ENCODE assay signal across 10 cellular contexts in genomic region chr4:86653237-86653865, GRCh38. TPM values are rescaled to one million over a fixed set of nuclear protein-coding genes. Genes with fewer than 3 reads are reported as not detected.
DNase-seq lines count a peak whose midpoint lies in the region; ATAC-seq and TF ChIP-seq lines count a peak whose summit lies in the region.
"Had no signal": no experiment of that assay in that cellular context is flagged by ENCODE, and none has a peak within 500 bp of the region (broad histone marks: within the 10 kb centered on the region; RNA-seq: fewer than 3 reads in every experiment).

No MANE protein-coding gene starts in this region.

- WGBS in endodermal cell (ENCODE audit: insufficient coverage in 1 of 2, insufficient read length in 1 of 2), 2 experiments = 58% methylated on average over 2 of the region's 4 CpGs; no CpG with 5 or more reads in 1 of the 2 experiments

- H3K36me3 ChIP-seq in endodermal cell (ENCODE audit: control insufficient read depth, insufficient read depth, low read length) = peaks cover 61% of the 10 kb centered on the region
- H3K36me3 ChIP-seq in uterus = no peaks in the 10 kb centered on the region

- peaks cover 22% of the 10 kb centered on the region for H3K9me3 Mint-ChIP-seq in activated naive CD4-positive, alpha-beta T cell treated with anti-CD3 and anti-CD28 coated beads for 36 hours
- H3K9me3 Mint-ChIP-seq in endodermal cell = peaks cover 97% of the 10 kb centered on the region

- CTCF ChIA-PET in activated naive CD4-positive, alpha-beta T cell treated with anti-CD3 and anti-CD28 coated beads for 36 hours (lab: Charles Lee) = interaction anchor here (0.8 to 1.8 kb wide), 4 partner anchors 9 to 241 kb away, joined by 3 to 4 read pairs (median 4); no protein-coding TSS in a partner anchor

- ATAC-seq in GM19452 (IDR thresholded peaks at IDR 0.05; ENCODE audit: unreplicated experiment) = no peak
- ATAC-seq: CD8-positive, alpha-beta T cell had no signal

- no peak for TF ChIP-seq POLR2A in uterus (IDR thresholded peaks at IDR 0.05)

- H3K27ac Mint-ChIP-seq in activated naive CD4-positive, alpha-beta T cell treated with anti-CD3 and anti-CD28 coated beads for 36 hours = no peak overlapping the region
- no peak overlapping the region for H3K27ac Mint-ChIP-seq in endodermal cell
- H3K27ac Mint-ChIP-seq: CD8-positive, alpha-beta T cell had no signal

- H3K4me3 Mint-ChIP-seq in activated naive CD4-positive, alpha-beta T cell treated with anti-CD3 and anti-CD28 coated beads for 36 hours = no peak overlapping the region
- H3K4me3 Mint-ChIP-seq in endodermal cell = no peak overlapping the region
- H3K4me3 Mint-ChIP-seq: CD8-positive, alpha-beta T cell had no signal

- no peaks in the 10 kb centered on the region for H3K27me3 Mint-ChIP-seq in activated naive CD4-positive, alpha-beta T cell treated with anti-CD3 and anti-CD28 coated beads for 36 hours (ENCODE audit: low read depth)
- no peaks in the 10 kb centered on the region for H3K27me3 Mint-ChIP-seq in endodermal cell (ENCODE audit: insufficient read depth)

- intact Hi-C loops in activated naive CD4-positive, alpha-beta T cell treated with anti-CD3 and anti-CD28 coated beads for 36 hours (cut with micrococcal nuclease) = loop anchor here (5.0 kb wide), 1 partner anchor 244 kb away; no protein-coding TSS in a partner anchor
- intact Hi-C loops in uterus (cut with DNase I; ENCODE audit: low total_unique reads) = no loop called here

- peak; percentile 19 for DNase-seq in activated naive CD4-positive, alpha-beta T cell treated with anti-CD3 and anti-CD28 coated beads for 36 hours
- no peak for DNase-seq in activated naive CD4-positive, alpha-beta T cell (lab: John Stamatoyannopoulos, UW)
- DNase-seq in NAMALWA (ENCODE audit: low spot score) (peak; percentile 57), endodermal cell (peak; percentile 64), ecto neural progenitor cell (ENCODE audit: low spot score) (no peak), uterus (no peak)
- peak; percentile 60 for DNase-seq in stimulated activated CD8-positive, alpha-beta memory T cell treated with anti-CD3 and anti-CD28 coated beads, Interleukin-4, amount 100 ng/mL, for 48 hours
- DNase-seq: CD8-positive, alpha-beta T cell had no signal

- H3K36me3 Mint-ChIP-seq in activated naive CD4-positive, alpha-beta T cell treated with anti-CD3 and anti-CD28 coated beads for 36 hours (ENCODE audit: low read depth) = peaks cover 2% of the 10 kb centered on the region
- H3K36me3 Mint-ChIP-seq in endodermal cell (ENCODE audit: low read depth) = peaks cover 93% of the 10 kb centered on the region

- H3K4me1 Mint-ChIP-seq in activated naive CD4-positive, alpha-beta T cell treated with anti-CD3 and anti-CD28 coated beads for 36 hours (ENCODE audit: low read depth) = no peaks in the 10 kb centered on the region
- H3K4me1 Mint-ChIP-seq in endodermal cell = no peaks in the 10 kb centered on the region

- H3K4me1 ChIP-seq in endodermal cell (ENCODE audit: control insufficient read depth, insufficient read depth, low read length) = no peaks in the 10 kb centered on the region
- H3K4me1 ChIP-seq in uterus = no peaks in the 10 kb centered on the region

- H3K27me3 ChIP-seq in endodermal cell (ENCODE audit: control insufficient read depth, insufficient read depth, low read length, poor library complexity, severe bottlenecking) (no peaks in the 10 kb centered on the region), uterus (no peaks in the 10 kb centered on the region)

- peaks cover 75% of the 10 kb centered on the region for H3K9me3 ChIP-seq in endodermal cell (ENCODE audit: control insufficient read depth, low read length)
- peaks cover 0 to 27% of the 10 kb centered on the region in 2 donors for H3K9me3 ChIP-seq in uterus

- TF ChIP-seq CTCF in endodermal cell (conservative IDR thresholded peaks at IDR 0.05) (peak; percentile 86), uterus (IDR thresholded peaks at IDR 0.05) (no peak)

- no peak overlapping the region for H3K9ac ChIP-seq in endodermal cell (ENCODE audit: extremely low read depth, low read length, poor library complexity, severe bottlenecking)

- no peak overlapping the region for H3K27ac ChIP-seq in endodermal cell (ENCODE audit: low read depth, low read length)
- no peak overlapping the region for H3K27ac ChIP-seq in uterus
- H3K27ac ChIP-seq: coronary artery had no signal

- H3K4me3 ChIP-seq in endodermal cell (ENCODE audit: low read length) = peak overlapping the region; percentile 9
- H3K4me3 ChIP-seq in uterus = no peak overlapping the region
- H3K4me3 ChIP-seq: coronary artery had no signal

RNA-seq across cellular contexts. Expression of gene PTPN13, which starts 59.2 kb away (rescaled TPM):
- under 1 TPM in 1 of 2 experiments, not detected in 1; 0.17 TPM for total RNA-seq in activated naive CD4-positive, alpha-beta T cell treated with anti-CD3 and anti-CD28 coated beads for 36 hours
- total RNA-seq in endodermal cell = 100 to 1,000 TPM; 130 to 238 TPM
- 66.8 TPM for polyA plus RNA-seq in endodermal cell (2013, experiment 1 of 2)
- polyA plus RNA-seq in endodermal cell (2013, experiment 2 of 2) = 65.2 TPM
- total RNA-seq in uterus = 10 to 100 TPM; 24.3 to 79.2 (median 37.9) TPM

Comparison
In these comparisons a context has a peak if more than half of its experiments do, and no peak if none do; other contexts are left out.
1. DNase-seq: peak in activated naive CD4-positive, alpha-beta T cell treated with anti-CD3 and anti-CD28 coated beads for 36 hours (single experiment), NAMALWA (single experiment), endodermal cell (single experiment) and stimulated activated CD8-positive, alpha-beta memory T cell treated with anti-CD3 and anti-CD28 coated beads, Interleukin-4, amount 100 ng/mL, for 48 hours (single experiment); none in activated naive CD4-positive, alpha-beta T cell (0 of 4), ecto neural progenitor cell (single experiment) and uterus (0 of 2).
2. RNA of gene PTPN13, which starts 59.2 kb away (total RNA-seq): 130 to 238 TPM in endodermal cell and 24.3 to 79.2 TPM in uterus; 0.17 TPM in activated naive CD4-positive, alpha-beta T cell treated with anti-CD3 and anti-CD28 coated beads for 36 hours; every median in the first group is over 10 times any median in the second.